ENCODE assay signal across 14 cellular contexts in genomic region chr15:27670481-27670880, GRCh38.
DNase-seq lines count a peak whose midpoint lies in the region; FAIRE-seq and TF ChIP-seq lines count a peak whose summit lies in the region.
"Had no signal": no experiment of that assay in that cellular context is flagged by ENCODE, and none has a peak within 500 bp of the region (broad histone marks: within the 10 kb centered on the region; RNA-seq: fewer than 3 reads in every experiment).

No MANE protein-coding gene starts in this region.

- H3K36me3 Mint-ChIP-seq in progenitor cell of endocrine pancreas (ENCODE audit: insufficient read depth): no peaks in the 10 kb centered on the region

- no peak overlapping the region for H3K4me3 Mint-ChIP-seq in progenitor cell of endocrine pancreas (ENCODE audit: low read depth)

- 56 to 82% (median 70%) methylated on average over 7 of the region's 7 CpGs for WGBS in small intestine, 3 donors

- no peaks in the 10 kb centered on the region for H3K4me1 ChIP-seq in small intestine (ENCODE audit: control insufficient read depth in 2 of 2, insufficient read depth in 1 of 2, low read depth in 1 of 2, low read length in 1 of 2)

- H3K9me3 ChIP-seq in small intestine (ENCODE audit: control insufficient read depth, low read depth): peaks cover 6% of the 10 kb centered on the region

- no peaks in the 10 kb centered on the region for H3K36me3 ChIP-seq in small intestine (ENCODE audit: control insufficient read depth in 2 of 2, insufficient read depth in 2 of 2, low read length in 2 of 2)

- peaks cover 3% of the 10 kb centered on the region for H3K27me3 Mint-ChIP-seq in progenitor cell of endocrine pancreas

- no peak for TF ChIP-seq CTCF in astrocyte of the spinal cord (IDR thresholded peaks at IDR 0.05; ENCODE audit: low read depth, low read length)
- no peak for TF ChIP-seq CTCF in progenitor cell of endocrine pancreas (IDR thresholded peaks at IDR 0.05; ENCODE audit: unreplicated experiment)

- H3K4me1 Mint-ChIP-seq in progenitor cell of endocrine pancreas (ENCODE audit: low read depth): peaks cover 41% of the 10 kb centered on the region

- H3K9me3 Mint-ChIP-seq in progenitor cell of endocrine pancreas (ENCODE audit: low read depth): no peaks in the 10 kb centered on the region

- FAIRE-seq in small intestine (lab: Jason Lieb, UNC): no peak
- FAIRE-seq: GM12892 had no signal

- H3K4me3 ChIP-seq in astrocyte of the spinal cord (ENCODE audit: low read depth, low read length) (no peak overlapping the region), small intestine (ENCODE audit: low read depth in 1 of 2, low read length in 2 of 2) (no peak overlapping the region)
- H3K4me3 ChIP-seq: GM23248 had no signal

- DNase-seq in NCI-H2196 (lab: John Stamatoyannopoulos, UW; ENCODE audit: unreplicated experiment) (peak; percentile 2), NCI-H2196 treated with DMSO at 0.1 percent for 48 hours (lab: John Stamatoyannopoulos, UW; ENCODE audit: unreplicated experiment) (no peak), NCI-H2227 (lab: John Stamatoyannopoulos, UW; ENCODE audit: unreplicated experiment) (peak; percentile 56), astrocyte of the spinal cord (ENCODE audit: low read depth, low spot score) (peak; percentile 50), progenitor cell of endocrine pancreas (ENCODE audit: low spot score, unreplicated experiment) (no peak), small intestine (no peak), NCI-H128 (lab: John Stamatoyannopoulos, UW; ENCODE audit: unreplicated experiment) (no peak), cerebellar nuclear complex (lab: John Stamatoyannopoulos, UW) (no peak)
- DNase-seq: GDM1, GM23248, IMR-90, NCI-H187 treated with DMSO at 0.1 percent for 48 hours, NCI-H446 had no signal

- peak overlapping the region; percentile 71 for H3K27ac Mint-ChIP-seq in progenitor cell of endocrine pancreas

- H3K27ac ChIP-seq in small intestine (ENCODE audit: low read depth in 1 of 2, low read length in 1 of 2): no peak overlapping the region
- H3K27ac ChIP-seq: GM23248 had no signal

- in situ Hi-C loops in astrocyte of the spinal cord (cut with HindIII; ENCODE audit: low sequenced_read_pairs): no loop called here

- H3K27me3 ChIP-seq in small intestine (ENCODE audit: control insufficient read depth in 2 of 2, insufficient read depth in 2 of 2, low read length in 2 of 2): no peaks in the 10 kb centered on the region

Comparison
In these comparisons a context has a peak if more than half of its experiments do, and no peak if none do; other contexts are left out.
1. DNase-seq: peak in NCI-H2196 (single experiment), NCI-H2227 (single experiment) and astrocyte of the spinal cord (single experiment); none in NCI-H2196 treated with DMSO at 0.1 percent for 48 hours (single experiment), progenitor cell of endocrine pancreas (single experiment), small intestine (single experiment), NCI-H128 (single experiment) and cerebellar nuclear complex (0 of 2).